ENCODE assay signal across 8 cellular contexts in genomic region chr6:106084106-106084963, GRCh38. TPM values are rescaled to one million over a fixed set of nuclear protein-coding genes. Genes with fewer than 3 reads are reported as not detected.
A peak's percentile ranks its signal among the peaks of the same experiment; 100 is the strongest.
DNase-seq lines count a peak whose midpoint lies in the region; ATAC-seq and TF ChIP-seq lines count a peak whose summit lies in the region.

No MANE protein-coding gene starts in this region.

- peak; percentile 53 for ATAC-seq in activated CD4-positive, alpha-beta T cell treated with anti-CD3 and anti-CD28 coated beads for 36 hours
- ATAC-seq in GM21447 (IDR thresholded peaks at IDR 0.05; ENCODE audit: unreplicated experiment) (peak; percentile 72), HG03571 (IDR thresholded peaks at IDR 0.05; ENCODE audit: unreplicated experiment) (peak; percentile 65)
- ATAC-seq in natural killer cell treated with Interleukin-12 subunit alpha and Interleukin-12 subunit beta and Interleukin-15 and Interleukin-18, amount 100 ng/mL, for 72 hours = peak; percentile 30 to 67

- no peak overlapping the region for H2AFZ ChIP-seq in PC-9

- H3K9me3 Mint-ChIP-seq in activated CD4-positive, alpha-beta T cell treated with anti-CD3 and anti-CD28 coated beads for 36 hours (ENCODE audit: low read depth) = no peaks in the 10 kb centered on the region
- H3K9me3 Mint-ChIP-seq in natural killer cell treated with Interleukin-12 subunit alpha and Interleukin-12 subunit beta and Interleukin-15 and Interleukin-18, amount 100 ng/mL, for 72 hours = no peaks in the 10 kb centered on the region

- H3F3A ChIP-seq in PC-9 (ENCODE audit: insufficient read depth, low read depth) = peaks cover 23% of the 10 kb centered on the region

- peaks cover 43% of the 10 kb centered on the region for H3K4me1 ChIP-seq in PC-9 (replicated peaks; ENCODE audit: insufficient read depth)

- no peak overlapping the region; the same call in 1 of the 2 replicates for H3K4me3 ChIP-seq in PC-9

- H3K27ac Mint-ChIP-seq in activated CD4-positive, alpha-beta T cell treated with anti-CD3 and anti-CD28 coated beads for 36 hours = peak overlapping the region; percentile 45
- H3K27ac Mint-ChIP-seq in natural killer cell treated with Interleukin-12 subunit alpha and Interleukin-12 subunit beta and Interleukin-15 and Interleukin-18, amount 100 ng/mL, for 72 hours = peak overlapping the region; percentile 91 to 96

- H3K27me3 ChIP-seq in PC-9 (ENCODE audit: insufficient read depth, low read depth) = no peaks in the 10 kb centered on the region

- H3K9me3 ChIP-seq in PC-9 (ENCODE audit: insufficient read depth, low read depth) = no peaks in the 10 kb centered on the region

- H3K36me3 ChIP-seq in PC-9 (ENCODE audit: low read depth) = no peaks in the 10 kb centered on the region

- intact Hi-C loops in activated CD4-positive, alpha-beta T cell treated with anti-CD3 and anti-CD28 coated beads for 36 hours (cut with DNase I, micrococcal nuclease) = loop anchor here (5.0 to 10.0 kb wide), 4 partner anchors 92 to 600 kb away; no protein-coding TSS in a partner anchor
- intact Hi-C loops in PC-9 (cut with micrococcal nuclease; ENCODE audit: unreplicated experiment) = loop anchor here (2.0 kb wide), 1 partner anchor 352 kb away; no protein-coding TSS in a partner anchor

- peak overlapping the region; percentile 96 for H3K4me2 ChIP-seq in PC-9

- H3K9me2 ChIP-seq in PC-9 (ENCODE audit: insufficient read depth) = no peaks in the 10 kb centered on the region

- CTCF ChIA-PET in activated CD4-positive, alpha-beta T cell treated with anti-CD3 and anti-CD28 coated beads for 36 hours (lab: Charles Lee) = interaction anchor here (0.9 to 1.8 kb wide), 8 partner anchors 9 to 184 kb away, joined by 3 to 12 read pairs (median 4); no protein-coding TSS in a partner anchor
- CTCF ChIA-PET in PC-9 (lab: Charles Lee) = interaction anchor here (0.6 kb wide), 1 partner anchor 647 kb away, joined by 3 read pairs; no protein-coding TSS in a partner anchor

- peaks cover 10% of the 10 kb centered on the region; the same call in 1 of the 2 replicates for H3K79me2 ChIP-seq in PC-9 (ENCODE audit: low read depth)

- DNase-seq in activated CD4-positive, alpha-beta T cell treated with anti-CD3 and anti-CD28 coated beads for 36 hours = no peak
- DNase-seq in activated CD4-positive, alpha-beta T cell treated with anti-CD3 and anti-CD28 coated beads for 48 hours = no peak
- DNase-seq in PC-9 (no peak), dermis blood vessel endothelial cell (peak; percentile 75), GOT3 (lab: John Stamatoyannopoulos, UW) (no peak)
- no peak for DNase-seq in natural killer cell treated with Interleukin-12 subunit alpha and Interleukin-12 subunit beta and Interleukin-15 and Interleukin-18, amount 100 ng/mL, for 72 hours (ENCODE audit: low spot score)

- TF ChIP-seq CTCF in PC-9 (conservative IDR thresholded peaks at IDR 0.05) = no peak

- H3K27ac ChIP-seq in PC-9 = peak overlapping the region; percentile 87

- H3K36me3 Mint-ChIP-seq in activated CD4-positive, alpha-beta T cell treated with anti-CD3 and anti-CD28 coated beads for 36 hours (ENCODE audit: low read depth) = peaks cover 9% of the 10 kb centered on the region
- H3K36me3 Mint-ChIP-seq in natural killer cell treated with Interleukin-12 subunit alpha and Interleukin-12 subunit beta and Interleukin-15 and Interleukin-18, amount 100 ng/mL, for 72 hours = peaks cover 16% of the 10 kb centered on the region

- peaks cover 58% of the 10 kb centered on the region for H3K4me1 Mint-ChIP-seq in activated CD4-positive, alpha-beta T cell treated with anti-CD3 and anti-CD28 coated beads for 36 hours
- peaks cover 49 to 52% of the 10 kb centered on the region in 2 donors for H3K4me1 Mint-ChIP-seq in natural killer cell treated with Interleukin-12 subunit alpha and Interleukin-12 subunit beta and Interleukin-15 and Interleukin-18, amount 100 ng/mL, for 72 hours (ENCODE audit: low read depth in 2 of 2)

- H4K20me1 ChIP-seq in PC-9 (ENCODE audit: insufficient read depth) = no peaks in the 10 kb centered on the region

- H3K4me3 Mint-ChIP-seq in activated CD4-positive, alpha-beta T cell treated with anti-CD3 and anti-CD28 coated beads for 36 hours = no peak overlapping the region
- H3K4me3 Mint-ChIP-seq in natural killer cell treated with Interleukin-12 subunit alpha and Interleukin-12 subunit beta and Interleukin-15 and Interleukin-18, amount 100 ng/mL, for 72 hours = peak overlapping the region; percentile 82

- POLR2A ChIA-PET in activated CD4-positive, alpha-beta T cell treated with anti-CD3 and anti-CD28 coated beads for 36 hours (lab: Charles Lee) = interaction anchor here (0.8 kb wide), 1 partner anchor 8 kb away, joined by 3 read pairs; no protein-coding TSS in a partner anchor
- POLR2A ChIA-PET in PC-9 (lab: Charles Lee; ENCODE audit: unreplicated experiment) = interaction anchor here (0.5 kb wide), 1 partner anchor 137 kb away, joined by 6 read pairs; no protein-coding TSS in a partner anchor

- peaks cover 36% of the 10 kb centered on the region for H3K27me3 Mint-ChIP-seq in activated CD4-positive, alpha-beta T cell treated with anti-CD3 and anti-CD28 coated beads for 36 hours
- H3K27me3 Mint-ChIP-seq in natural killer cell treated with Interleukin-12 subunit alpha and Interleukin-12 subunit beta and Interleukin-15 and Interleukin-18, amount 100 ng/mL, for 72 hours = no peaks in the 10 kb centered on the region

- no TSS peak for BruUV-seq in PC-9 (replicated peaks; lab: Mats Ljungman, UMichigan)

RNA-seq across cellular contexts. Expression of gene PRDM1, which starts 1.8 kb away (rescaled TPM):
- 10 to 100 TPM; 20.1 to 35.6 TPM for total RNA-seq in activated CD4-positive, alpha-beta T cell treated with anti-CD3 and anti-CD28 coated beads for 36 hours
- total RNA-seq in PC-9 (2021) = 1.4 and 2.6 TPM in 2 replicates
- total RNA-seq in dermis blood vessel endothelial cell = 1.4 and 9.5 TPM in 2 replicates
- total RNA-seq in natural killer cell treated with Interleukin-12 subunit alpha and Interleukin-12 subunit beta and Interleukin-15 and Interleukin-18, amount 100 ng/mL, for 72 hours = 100 to 1,000 TPM; 174 to 192 TPM

Comparison
In these comparisons a context has a peak if more than half of its experiments do, and no peak if none do; other contexts are left out.
1. RNA of gene PRDM1, which starts 1.8 kb away (total RNA-seq): 174 to 192 TPM in natural killer cell treated with Interleukin-12 subunit alpha and Interleukin-12 subunit beta and Interleukin-15 and Interleukin-18, amount 100 ng/mL, for 72 hours; 20.1 to 35.6 TPM in activated CD4-positive, alpha-beta T cell treated with anti-CD3 and anti-CD28 coated beads for 36 hours, 1.4 to 9.5 TPM in dermis blood vessel endothelial cell and 1.4 to 2.6 TPM in PC-9; every median in the first group is over 4 times any median in the second.
2. Peak in every context shown above with its lines, with median percentiles within 50 percentile points of each other: ATAC-seq.